ENCODE assay signal across 10 cellular contexts in the genomic region with DNA sequence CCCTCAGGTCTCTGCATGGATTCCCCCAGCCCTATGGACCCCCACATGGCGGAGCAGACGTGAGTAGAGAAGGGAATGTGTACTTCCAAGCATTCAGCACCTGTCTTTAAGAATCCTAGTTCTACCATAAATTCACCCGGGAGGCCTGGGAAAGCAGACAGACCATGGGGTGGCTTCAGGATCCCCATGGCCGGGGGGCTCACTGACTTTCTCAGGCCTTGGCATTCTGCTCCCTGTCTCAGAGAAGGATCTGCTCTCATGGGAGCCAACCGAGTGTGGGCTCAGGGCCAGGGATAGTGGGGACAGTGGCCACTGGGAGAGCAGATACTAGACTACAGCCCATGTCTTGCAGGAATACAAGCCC. TPM values are rescaled to one million over a fixed set of nuclear protein-coding genes. Genes with fewer than 3 reads are reported as not detected.
DNase-seq lines count a peak whose midpoint lies in the region; ATAC-seq, FAIRE-seq and TF ChIP-seq lines count a peak whose summit lies in the region.
"Had no signal": no experiment of that assay in that cellular context is flagged by ENCODE, and none has a peak within 500 bp of the region (broad histone marks: within the 10 kb centered on the region; RNA-seq: fewer than 3 reads in every experiment).

No MANE protein-coding gene starts in this region.

- peak overlapping the region; percentile 66 for H3K27ac ChIP-seq in HepG2 (ENCODE audit: extremely low read length, insufficient read depth, low read length)
- H3K27ac ChIP-seq in substantia nigra (ENCODE audit: low read depth, low read length, poor library complexity, severe bottlenecking): peak overlapping the region; percentile 49

- ATAC-seq in activated T-cell treated with anti-CD3 and anti-CD28 coated beads, Interleukin-2, amount 50 U/mL, for 4 hours: no peak
- ATAC-seq in HepG2: no peak
- ATAC-seq in HG02884 (IDR thresholded peaks at IDR 0.05; ENCODE audit: unreplicated experiment): no peak

- in situ Hi-C loops in HepG2 (cut with HindIII; ENCODE audit: extremely low pct_ligation_motif_present, low pct_unique_long_range_greater_than_20kb): no loop called here

- H3K9me3 ChIP-seq in HepG2 (ENCODE audit: low read length): no peaks in the 10 kb centered on the region

- no peak for TF ChIP-seq RAD21 in HepG2 (CRISPR knock-in tag; IDR thresholded peaks at IDR 0.05)

- TF ChIP-seq CTCF in HepG2 (CRISPR knock-in tag; IDR thresholded peaks at IDR 0.05): no peak

- peak overlapping the region; percentile 95 for H3K4me2 ChIP-seq in HepG2 (ENCODE audit: low read depth, low read length)

- TF ChIP-seq POLR2A in HepG2 (IDR thresholded peaks at IDR 0.05; ENCODE audit: insufficient read depth in 1 of 2, low read depth in 2 of 2, low read length in 2 of 2): no peak

- H3K9me3 Mint-ChIP-seq in activated T-cell treated with anti-CD3 and anti-CD28 coated beads, Interleukin-2, amount 50 U/mL, for 4 hours: no peaks in the 10 kb centered on the region
- H3K9me3 Mint-ChIP-seq in activated naive CD8-positive, alpha-beta T cell (ENCODE audit: low read depth): no peaks in the 10 kb centered on the region
- H3K9me3 Mint-ChIP-seq: CD14-positive monocyte had no signal

- BruUV-seq in HepG2 (replicated peaks; lab: Mats Ljungman, UMichigan): no TSS peak

- no peak for FAIRE-seq in HepG2 (lab: Jason Lieb, UNC)

- H3K4me1 ChIP-seq in HepG2 (ENCODE audit: insufficient read depth, low read length): peaks cover 44% of the 10 kb centered on the region

- intact Hi-C loops in HepG2 (cut with micrococcal nuclease; ENCODE audit: unreplicated experiment): loop anchor here (1.0 kb wide), 2 partner anchors 13 to 22 kb away; a partner anchor contains a TSS

- peaks cover 22 to 38% of the 10 kb centered on the region in 2 experiments for H3K36me3 ChIP-seq in HepG2 (replicated peaks in 1 of 2; ENCODE audit: control insufficient read depth in 1 of 2, insufficient read depth in 2 of 2, low read length in 2 of 2)

- POLR2A ChIA-PET in HepG2 (lab: Yijun Ruan, JAX): interaction anchor here (1.0 kb wide), 1 partner anchor 21 kb away, joined by 23 read pairs; a partner anchor contains a TSS

- peak overlapping the region; percentile 64 for H2AFZ ChIP-seq in HepG2 (ENCODE audit: low read length)

- H3K4me1 Mint-ChIP-seq in activated T-cell treated with anti-CD3 and anti-CD28 coated beads, Interleukin-2, amount 50 U/mL, for 4 hours (ENCODE audit: low read depth): peaks cover 69% of the 10 kb centered on the region
- peaks cover 62% of the 10 kb centered on the region for H3K4me1 Mint-ChIP-seq in activated naive CD8-positive, alpha-beta T cell (ENCODE audit: low read depth)

- DNase-seq in activated T-cell treated with anti-CD3 and anti-CD28 coated beads, Interleukin-2, amount 50 U/mL, for 4 hours: no peak
- no peak for DNase-seq in activated T-cell treated with anti-CD3 and anti-CD28 coated beads for 4 hours
- no peak for DNase-seq in HepG2 (ENCODE audit: low spot score)
- DNase-seq in substantia nigra (lab: John Stamatoyannopoulos, UW): peak in 15 of 49 donors; percentile 9 to 59 (median 38)
- DNase-seq in NK-92 (lab: John Stamatoyannopoulos, UW; ENCODE audit: unreplicated experiment): no peak
- no peak for DNase-seq in NCI-H1930 (lab: John Stamatoyannopoulos, UW)
- DNase-seq: NCI-H2081 treated with DMSO at 0.1 percent for 48 hours had no signal

- peak overlapping the region; percentile 77 for H3K9ac ChIP-seq in HepG2 (ENCODE audit: insufficient read depth, low read depth, low read length)

- H3K27me3 ChIP-seq in HepG2 (ENCODE audit: control insufficient read depth in 1 of 2, insufficient read depth in 2 of 2, low read length in 2 of 2): no peaks in the 10 kb centered on the region; a peak in 1 of 5 replicates

- 84% methylated on average over 5 of the region's 5 CpGs for WGBS in HepG2 (ENCODE audit: low lambda C conversion rate)

- peaks cover 20% of the 10 kb centered on the region for H3K79me2 ChIP-seq in HepG2 (ENCODE audit: insufficient read depth, low read length)

- H4K20me1 ChIP-seq in HepG2 (ENCODE audit: insufficient read depth, low read length): no peaks in the 10 kb centered on the region

- no peaks in the 10 kb centered on the region for H3K27me3 Mint-ChIP-seq in activated T-cell treated with anti-CD3 and anti-CD28 coated beads, Interleukin-2, amount 50 U/mL, for 4 hours (ENCODE audit: low read depth)
- H3K27me3 Mint-ChIP-seq in activated naive CD8-positive, alpha-beta T cell: no peaks in the 10 kb centered on the region

- H3K36me3 Mint-ChIP-seq in activated T-cell treated with anti-CD3 and anti-CD28 coated beads, Interleukin-2, amount 50 U/mL, for 4 hours (ENCODE audit: insufficient read depth): peaks cover 19% of the 10 kb centered on the region
- H3K36me3 Mint-ChIP-seq in activated naive CD8-positive, alpha-beta T cell: peaks cover 7% of the 10 kb centered on the region

- peak overlapping the region in 2 of 3 experiments; percentile 76 to 85; a peak in 4 of 6 replicates for H3K4me3 ChIP-seq in HepG2 (replicated peaks in 1 of 3; ENCODE audit: insufficient read depth in 1 of 3, low read depth in 2 of 3, low read length in 3 of 3)

- CTCF ChIA-PET in HepG2 (lab: Yijun Ruan, JAX; ENCODE audit: low intra/inter-chr PET ratio, low total read pairs): interaction anchor here (1.3 kb wide), 1 partner anchor 22 kb away, joined by 3 read pairs; a partner anchor contains a TSS

- peak overlapping the region; percentile 90 for H3K4me3 Mint-ChIP-seq in activated T-cell treated with anti-CD3 and anti-CD28 coated beads, Interleukin-2, amount 50 U/mL, for 4 hours
- H3K4me3 Mint-ChIP-seq in activated naive CD8-positive, alpha-beta T cell: peak overlapping the region; percentile 90

- no peak for TF ChIP-seq EP300 in HepG2 (IDR thresholded peaks at IDR 0.05; ENCODE audit: low read depth in 2 of 2, low read length in 2 of 2)
- 0 out of 2 replicates have a peak, but pooled peaks have one; percentile 11 for TF ChIP-seq EP300 in HepG2 (CRISPR knock-in tag; IDR thresholded peaks at IDR 0.05; ENCODE audit: borderline replicate concordance)

- H3K27ac Mint-ChIP-seq in activated naive CD8-positive, alpha-beta T cell: peak overlapping the region; percentile 92

RNA-seq across cellular contexts. Expression of a gene that starts 2.3 kb away (rescaled TPM):
- 10 to 100 TPM; 32.8 to 40.8 (median 34.7) TPM for total RNA-seq in activated T-cell treated with anti-CD3 and anti-CD28 coated beads, Interleukin-2, amount 50 U/mL, for 4 hours
- total RNA-seq in HepG2 (2016; rRNA removed; fragmentation: Illumina TruSeq; extraction: Trizol): 14.5 and 19.3 TPM in 2 replicates
- 5.8 and 5.9 TPM in 2 replicates for total RNA-seq in HepG2 (2016; cell fraction: cytosol; rRNA removed; fragmentation: Illumina TruSeq; extraction: Trizol; ENCODE audit: low read depth)
- 15.3 and 18.9 TPM in 2 replicates for total RNA-seq in HepG2 (2016; cell fraction: insoluble cytoplasmic fraction; rRNA removed; fragmentation: Illumina TruSeq; extraction: Trizol)
- 18.7 and 19.9 TPM in 2 replicates for total RNA-seq in HepG2 (2016; cell fraction: membrane; rRNA removed; fragmentation: Illumina TruSeq; extraction: Trizol)
- 13.9 and 16.9 TPM in 2 replicates for total RNA-seq in HepG2 (2016; cell fraction: nucleus; rRNA removed; fragmentation: Illumina TruSeq; extraction: Trizol)
- polyA plus RNA-seq in HepG2 (2011; rRNA removed): 14.3 and 19.4 TPM in 2 replicates
- 11.6 and 15.6 TPM in 2 replicates for polyA plus RNA-seq in HepG2 (2011; cell fraction: cytosol; rRNA removed)
- polyA plus RNA-seq in HepG2 (2011; cell fraction: nucleus; rRNA removed): 49.0 and 73.9 TPM in 2 replicates
- 26.0 and 33.6 TPM in 2 replicates for polyA plus RNA-seq in HepG2 (2012)
- 10.4 and 11.1 TPM in 2 replicates for polyA plus RNA-seq in HepG2 (2016; cell fraction: cytosol; fragmentation: Illumina TruSeq; extraction: Trizol; ENCODE audit: low read depth)
- 30.9 and 41.0 TPM in 2 replicates for polyA plus RNA-seq in HepG2 (2016; cell fraction: insoluble cytoplasmic fraction; fragmentation: Illumina TruSeq; extraction: Trizol; ENCODE audit: low read depth)
- polyA plus RNA-seq in HepG2 (2016; cell fraction: membrane; fragmentation: Illumina TruSeq; extraction: Trizol; ENCODE audit: low read depth): 21.7 and 25.1 TPM in 2 replicates
- 40.4 and 46.6 TPM in 2 replicates for polyA plus RNA-seq in HepG2 (2016; cell fraction: nucleus; fragmentation: Illumina TruSeq; extraction: Trizol; ENCODE audit: insufficient read depth, low read depth)
- 22.5 and 47.0 TPM in 2 replicates for polyA minus RNA-seq in HepG2 (2011; rRNA and poly(A)+ RNA removed; ENCODE audit: low replicate concordance)
- polyA minus RNA-seq in HepG2 (2011; cell fraction: cytosol; rRNA and poly(A)+ RNA removed): 15.7 and 18.9 TPM in 2 replicates
- polyA minus RNA-seq in HepG2 (2011; cell fraction: nucleus; rRNA and poly(A)+ RNA removed): 11.1 and 13.0 TPM in 2 replicates

RNA-seq across cellular contexts. Expression of a gene that starts 11.8 kb away (rescaled TPM):
- total RNA-seq in activated T-cell treated with anti-CD3 and anti-CD28 coated beads, Interleukin-2, amount 50 U/mL, for 4 hours: 10 to 100 TPM; 77.9 to 91.4 (median 89.2) TPM
- 42.9 and 54.5 TPM in 2 replicates for total RNA-seq in HepG2 (2016; rRNA removed; fragmentation: Illumina TruSeq; extraction: Trizol)
- 12.7 and 12.9 TPM in 2 replicates for total RNA-seq in HepG2 (2016; cell fraction: cytosol; rRNA removed; fragmentation: Illumina TruSeq; extraction: Trizol; ENCODE audit: low read depth)
- 42.6 and 53.4 TPM in 2 replicates for total RNA-seq in HepG2 (2016; cell fraction: insoluble cytoplasmic fraction; rRNA removed; fragmentation: Illumina TruSeq; extraction: Trizol)
- 44.1 and 47.1 TPM in 2 replicates for total RNA-seq in HepG2 (2016; cell fraction: membrane; rRNA removed; fragmentation: Illumina TruSeq; extraction: Trizol)
- total RNA-seq in HepG2 (2016; cell fraction: nucleus; rRNA removed; fragmentation: Illumina TruSeq; extraction: Trizol): 22.9 and 28.9 TPM in 2 replicates
- polyA plus RNA-seq in HepG2 (2011; rRNA removed): 10.4 and 15.6 TPM in 2 replicates
- 13.3 and 14.8 TPM in 2 replicates for polyA plus RNA-seq in HepG2 (2011; cell fraction: cytosol; rRNA removed)
- 19.0 and 20.4 TPM in 2 replicates for polyA plus RNA-seq in HepG2 (2011; cell fraction: nucleus; rRNA removed)
- 20.0 and 24.1 TPM in 2 replicates for polyA plus RNA-seq in HepG2 (2012)
- polyA plus RNA-seq in HepG2 (2016; cell fraction: cytosol; fragmentation: Illumina TruSeq; extraction: Trizol; ENCODE audit: low read depth): 11.2 and 11.4 TPM in 2 replicates
- 37.8 and 42.0 TPM in 2 replicates for polyA plus RNA-seq in HepG2 (2016; cell fraction: insoluble cytoplasmic fraction; fragmentation: Illumina TruSeq; extraction: Trizol; ENCODE audit: low read depth)
- 28.4 and 33.6 TPM in 2 replicates for polyA plus RNA-seq in HepG2 (2016; cell fraction: membrane; fragmentation: Illumina TruSeq; extraction: Trizol; ENCODE audit: low read depth)
- polyA plus RNA-seq in HepG2 (2016; cell fraction: nucleus; fragmentation: Illumina TruSeq; extraction: Trizol; ENCODE audit: insufficient read depth, low read depth): 36.6 and 38.3 TPM in 2 replicates
- polyA minus RNA-seq in HepG2 (2011; rRNA and poly(A)+ RNA removed; ENCODE audit: low replicate concordance): 40.5 and 51.2 TPM in 2 replicates
- 17.9 and 18.5 TPM in 2 replicates for polyA minus RNA-seq in HepG2 (2011; cell fraction: cytosol; rRNA and poly(A)+ RNA removed)
- 16.0 and 16.7 TPM in 2 replicates for polyA minus RNA-seq in HepG2 (2011; cell fraction: nucleus; rRNA and poly(A)+ RNA removed)

RNA-seq across cellular contexts. Expression of a gene that starts 17.1 kb away (rescaled TPM):
- total RNA-seq in activated T-cell treated with anti-CD3 and anti-CD28 coated beads, Interleukin-2, amount 50 U/mL, for 4 hours: under 1 TPM in 1 of 3 donors, not detected in 2; 0.18 TPM
- 0.27 and 0.32 TPM in 2 replicates for total RNA-seq in HepG2 (2016; rRNA removed; fragmentation: Illumina TruSeq; extraction: Trizol)
- total RNA-seq in HepG2 (2016; cell fraction: cytosol; rRNA removed; fragmentation: Illumina TruSeq; extraction: Trizol; ENCODE audit: low read depth): not detected in 2 replicates
- total RNA-seq in HepG2 (2016; cell fraction: insoluble cytoplasmic fraction; rRNA removed; fragmentation: Illumina TruSeq; extraction: Trizol): 0.15 and 0.22 TPM in 2 replicates
- 0.17 and 0.22 TPM in 2 replicates for total RNA-seq in HepG2 (2016; cell fraction: membrane; rRNA removed; fragmentation: Illumina TruSeq; extraction: Trizol)
- 0.40 TPM in 1 of 2 replicates, not detected in the other for total RNA-seq in HepG2 (2016; cell fraction: nucleus; rRNA removed; fragmentation: Illumina TruSeq; extraction: Trizol)
- 0.05 and 0.11 TPM in 2 replicates for polyA plus RNA-seq in HepG2 (2011; rRNA removed)
- polyA plus RNA-seq in HepG2 (2011; cell fraction: cytosol; rRNA removed): 0.08 TPM in 1 of 2 replicates, not detected in the other
- polyA plus RNA-seq in HepG2 (2011; cell fraction: nucleus; rRNA removed): 0.45 and 0.84 TPM in 2 replicates
- polyA plus RNA-seq in HepG2 (2012): 0.11 TPM in 1 of 2 replicates, not detected in the other
- polyA plus RNA-seq in HepG2 (2016; cell fraction: cytosol; fragmentation: Illumina TruSeq; extraction: Trizol; ENCODE audit: low read depth): 0.17 and 0.22 TPM in 2 replicates
- 0.24 and 0.25 TPM in 2 replicates for polyA plus RNA-seq in HepG2 (2016; cell fraction: insoluble cytoplasmic fraction; fragmentation: Illumina TruSeq; extraction: Trizol; ENCODE audit: low read depth)
- 0.20 and 0.42 TPM in 2 replicates for polyA plus RNA-seq in HepG2 (2016; cell fraction: membrane; fragmentation: Illumina TruSeq; extraction: Trizol; ENCODE audit: low read depth)
- 0.29 TPM in 1 of 2 replicates, not detected in the other for polyA plus RNA-seq in HepG2 (2016; cell fraction: nucleus; fragmentation: Illumina TruSeq; extraction: Trizol; ENCODE audit: insufficient read depth, low read depth)
- 0.08 and 0.14 TPM in 2 replicates for polyA minus RNA-seq in HepG2 (2011; rRNA and poly(A)+ RNA removed; ENCODE audit: low replicate concordance)
- polyA minus RNA-seq in HepG2 (2011; cell fraction: cytosol; rRNA and poly(A)+ RNA removed): not detected in 2 replicates
- 0.64 TPM in 1 of 2 replicates, not detected in the other for polyA minus RNA-seq in HepG2 (2011; cell fraction: nucleus; rRNA and poly(A)+ RNA removed)
- polyA plus RNA-seq: CD14-positive monocyte had no signal

RNA-seq across cellular contexts. Expression of a gene that starts 22.0 kb away (rescaled TPM):
- total RNA-seq in activated T-cell treated with anti-CD3 and anti-CD28 coated beads, Interleukin-2, amount 50 U/mL, for 4 hours: 10 to 100 TPM; 14.2 to 17.3 (median 14.7) TPM
- 23.2 and 23.7 TPM in 2 replicates for total RNA-seq in HepG2 (2016; rRNA removed; fragmentation: Illumina TruSeq; extraction: Trizol)
- 6.5 and 6.6 TPM in 2 replicates for total RNA-seq in HepG2 (2016; cell fraction: cytosol; rRNA removed; fragmentation: Illumina TruSeq; extraction: Trizol; ENCODE audit: low read depth)
- total RNA-seq in HepG2 (2016; cell fraction: insoluble cytoplasmic fraction; rRNA removed; fragmentation: Illumina TruSeq; extraction: Trizol): 20.8 and 26.3 TPM in 2 replicates
- 15.6 and 19.4 TPM in 2 replicates for total RNA-seq in HepG2 (2016; cell fraction: membrane; rRNA removed; fragmentation: Illumina TruSeq; extraction: Trizol)
- 14.1 and 15.3 TPM in 2 replicates for total RNA-seq in HepG2 (2016; cell fraction: nucleus; rRNA removed; fragmentation: Illumina TruSeq; extraction: Trizol)
- polyA plus RNA-seq in HepG2 (2011; rRNA removed): 7.9 and 9.1 TPM in 2 replicates
- polyA plus RNA-seq in HepG2 (2011; cell fraction: cytosol; rRNA removed): 6.7 and 9.3 TPM in 2 replicates
- 13.1 and 17.4 TPM in 2 replicates for polyA plus RNA-seq in HepG2 (2011; cell fraction: nucleus; rRNA removed)
- 6.2 and 7.2 TPM in 2 replicates for polyA plus RNA-seq in HepG2 (2012)
- polyA plus RNA-seq in HepG2 (2016; cell fraction: cytosol; fragmentation: Illumina TruSeq; extraction: Trizol; ENCODE audit: low read depth): 6.5 and 8.5 TPM in 2 replicates
- 20.4 and 21.3 TPM in 2 replicates for polyA plus RNA-seq in HepG2 (2016; cell fraction: insoluble cytoplasmic fraction; fragmentation: Illumina TruSeq; extraction: Trizol; ENCODE audit: low read depth)
- polyA plus RNA-seq in HepG2 (2016; cell fraction: membrane; fragmentation: Illumina TruSeq; extraction: Trizol; ENCODE audit: low read depth): 13.2 and 17.0 TPM in 2 replicates
- 18.0 and 19.1 TPM in 2 replicates for polyA plus RNA-seq in HepG2 (2016; cell fraction: nucleus; fragmentation: Illumina TruSeq; extraction: Trizol; ENCODE audit: insufficient read depth, low read depth)
- polyA minus RNA-seq in HepG2 (2011; rRNA and poly(A)+ RNA removed; ENCODE audit: low replicate concordance): 15.2 and 46.1 TPM in 2 replicates
- polyA minus RNA-seq in HepG2 (2011; cell fraction: cytosol; rRNA and poly(A)+ RNA removed): 8.3 and 11.6 TPM in 2 replicates
- 23.7 and 26.3 TPM in 2 replicates for polyA minus RNA-seq in HepG2 (2011; cell fraction: nucleus; rRNA and poly(A)+ RNA removed)

RNA-seq across cellular contexts. Expression of a gene that starts 30.8 kb away (rescaled TPM):
- total RNA-seq in activated T-cell treated with anti-CD3 and anti-CD28 coated beads, Interleukin-2, amount 50 U/mL, for 4 hours: 100 to 1,000 TPM in 1 of 3 donors, 10 to 100 TPM in 2; 63.3 to 102 (median 84.2) TPM
- 70.0 and 90.6 TPM in 2 replicates for total RNA-seq in HepG2 (2016; rRNA removed; fragmentation: Illumina TruSeq; extraction: Trizol)
- 120 and 149 TPM in 2 replicates for total RNA-seq in HepG2 (2016; cell fraction: cytosol; rRNA removed; fragmentation: Illumina TruSeq; extraction: Trizol; ENCODE audit: low read depth)
- total RNA-seq in HepG2 (2016; cell fraction: insoluble cytoplasmic fraction; rRNA removed; fragmentation: Illumina TruSeq; extraction: Trizol): 67.4 and 89.2 TPM in 2 replicates
- 165 and 207 TPM in 2 replicates for total RNA-seq in HepG2 (2016; cell fraction: membrane; rRNA removed; fragmentation: Illumina TruSeq; extraction: Trizol)
- 43.5 and 46.5 TPM in 2 replicates for total RNA-seq in HepG2 (2016; cell fraction: nucleus; rRNA removed; fragmentation: Illumina TruSeq; extraction: Trizol)
- 38.3 and 51.7 TPM in 2 replicates for polyA plus RNA-seq in HepG2 (2011; rRNA removed)
- 41.7 and 67.3 TPM in 2 replicates for polyA plus RNA-seq in HepG2 (2011; cell fraction: cytosol; rRNA removed)
- 36.2 and 38.2 TPM in 2 replicates for polyA plus RNA-seq in HepG2 (2011; cell fraction: nucleus; rRNA removed)
- 37.4 and 38.4 TPM in 2 replicates for polyA plus RNA-seq in HepG2 (2012)
- 210 and 248 TPM in 2 replicates for polyA plus RNA-seq in HepG2 (2016; cell fraction: cytosol; fragmentation: Illumina TruSeq; extraction: Trizol; ENCODE audit: low read depth)
- polyA plus RNA-seq in HepG2 (2016; cell fraction: insoluble cytoplasmic fraction; fragmentation: Illumina TruSeq; extraction: Trizol; ENCODE audit: low read depth): 96.6 and 129 TPM in 2 replicates
- polyA plus RNA-seq in HepG2 (2016; cell fraction: membrane; fragmentation: Illumina TruSeq; extraction: Trizol; ENCODE audit: low read depth): 249 and 277 TPM in 2 replicates
- polyA plus RNA-seq in HepG2 (2016; cell fraction: nucleus; fragmentation: Illumina TruSeq; extraction: Trizol; ENCODE audit: insufficient read depth, low read depth): 90.0 and 101 TPM in 2 replicates
- polyA minus RNA-seq in HepG2 (2011; rRNA and poly(A)+ RNA removed; ENCODE audit: low replicate concordance): 32.0 and 63.5 TPM in 2 replicates
- 30.2 and 38.4 TPM in 2 replicates for polyA minus RNA-seq in HepG2 (2011; cell fraction: cytosol; rRNA and poly(A)+ RNA removed)
- polyA minus RNA-seq in HepG2 (2011; cell fraction: nucleus; rRNA and poly(A)+ RNA removed): 15.2 and 15.3 TPM in 2 replicates
